ENCODE assay signal across 9 cellular contexts in genomic region chr5:113663879-113664278, GRCh38.
A peak's percentile ranks its signal among the peaks of the same experiment; 100 is the strongest.
DNase-seq lines count a peak whose midpoint lies in the region; FAIRE-seq and TF ChIP-seq lines count a peak whose summit lies in the region.
"Had no signal": no experiment of that assay in that cellular context is flagged by ENCODE, and none has a peak within 500 bp of the region (broad histone marks: within the 10 kb centered on the region; RNA-seq: fewer than 3 reads in every experiment).

No MANE protein-coding gene starts in this region.

- H3K4me1 ChIP-seq in A673 (ENCODE audit: insufficient read depth, low read length, poor library complexity, severe bottlenecking) (no peaks in the 10 kb centered on the region), neuronal stem cell (ENCODE audit: control insufficient read depth in 2 of 2, insufficient read depth in 1 of 2, low read depth in 1 of 2, low read length in 2 of 2) (no peaks in the 10 kb centered on the region), ascending aorta (no peaks in the 10 kb centered on the region)

- FAIRE-seq in frontal cortex (lab: Jason Lieb, UNC): no peak
- FAIRE-seq: colon had no signal

- H3K4ac ChIP-seq in neuronal stem cell (ENCODE audit: low read length): no peak overlapping the region

- no peak overlapping the region for H3K18ac ChIP-seq in neuronal stem cell (ENCODE audit: low read length)

- H4K91ac ChIP-seq in neuronal stem cell (ENCODE audit: low read depth, low read length, poor library complexity): no peak overlapping the region

- H3K27ac ChIP-seq in A673 (ENCODE audit: low read depth, low read length, poor library complexity, severe bottlenecking) (no peak overlapping the region), neuronal stem cell (replicated peaks; ENCODE audit: low read length) (no peak overlapping the region), ascending aorta (no peak overlapping the region)

- no peak overlapping the region for H2BK120ac ChIP-seq in neuronal stem cell (ENCODE audit: low read depth, low read length)

- no peak overlapping the region for H4K8ac ChIP-seq in neuronal stem cell (ENCODE audit: low read depth, low read length)

- H2AFZ ChIP-seq in neuronal stem cell (ENCODE audit: low read length): no peak overlapping the region

- H3K27me3 ChIP-seq in A673 (replicated peaks; ENCODE audit: insufficient read depth, low read depth, low read length, poor library complexity) (no peaks in the 10 kb centered on the region), neuronal stem cell (ENCODE audit: control insufficient read depth in 3 of 3, insufficient read depth in 3 of 3, low read depth in 1 of 3, low read length in 3 of 3) (no peaks in the 10 kb centered on the region), ascending aorta (no peaks in the 10 kb centered on the region)

- H3K14ac ChIP-seq in neuronal stem cell (ENCODE audit: low read length): no peak overlapping the region

- H2BK5ac ChIP-seq in neuronal stem cell (ENCODE audit: low read length): no peak overlapping the region

- H2BK15ac ChIP-seq in neuronal stem cell (ENCODE audit: low read length): no peak overlapping the region

- no peaks in the 10 kb centered on the region for H3K36me3 ChIP-seq in A673 (ENCODE audit: insufficient read depth, low read length, poor library complexity, severe bottlenecking)
- H3K36me3 ChIP-seq in neuronal stem cell (replicated peaks in 1 of 2; ENCODE audit: control insufficient read depth in 2 of 2, insufficient read depth in 2 of 2, low read length in 2 of 2): no peaks in the 10 kb centered on the region
- H3K36me3 ChIP-seq in ascending aorta: no peaks in the 10 kb centered on the region

- TF ChIP-seq CTCF in A673 (conservative IDR thresholded peaks at IDR 0.05; ENCODE audit: low read depth, low read length) (peak; percentile 72), GM12875 (IDR thresholded peaks at IDR 0.05; ENCODE audit: borderline replicate concordance, insufficient read depth, low read depth, low read length) (peak; percentile 57), ascending aorta (IDR thresholded peaks at IDR 0.05) (no peak)

- no TSS peak for BruUV-seq in A673 (replicated peaks; lab: Mats Ljungman, UMichigan)

- H2AK5ac ChIP-seq in neuronal stem cell (ENCODE audit: low read depth, low read length): no peak overlapping the region

- no peak overlapping the region for H3K4me2 ChIP-seq in neuronal stem cell (ENCODE audit: insufficient read depth, low read length, poor library complexity, severe bottlenecking)

- no peak overlapping the region for H2BK12ac ChIP-seq in neuronal stem cell (ENCODE audit: low read length)

- CTCF ChIA-PET in A673 (lab: Charles Lee): interaction anchor here (1.8 kb wide), 1 partner anchor 52 kb away, joined by 24 read pairs; no protein-coding TSS in a partner anchor

- WGBS in neuronal stem cell (ENCODE audit: extremely low coverage in 2 of 2, insufficient read length in 2 of 2, insufficient replicate concordance in 1 of 2), 2 donors: no CpG with 5 or more reads among the region's 4 CpGs

- intact Hi-C loops in A673 (cut with micrococcal nuclease; ENCODE audit: unreplicated experiment) (loop anchor here (1.0 kb wide), 1 partner anchor 52 kb away; no protein-coding TSS in a partner anchor), ascending aorta (cut with DNase I) (no loop called here)

- DNase-seq in A673 (ENCODE audit: low spot score) (peak; percentile 80), HuH-7 (ENCODE audit: low spot score) (peak; percentile 12), iPS-NIHi11 (ENCODE audit: low spot score) (peak; percentile 45), neuronal stem cell (ENCODE audit: low spot score) (no peak), ascending aorta (ENCODE audit: low spot score in 2 of 2) (no peak), frontal cortex (ENCODE audit: low spot score in 2 of 2) (no peak)
- peak; percentile 39 to 49 for DNase-seq in activated CD4-positive, alpha-beta T cell treated with anti-CD3 and anti-CD28 coated beads, Interleukin-2, amount 50 U/mL, for 48 hours

- H3K79me1 ChIP-seq in neuronal stem cell (ENCODE audit: low read depth, low read length): no peaks in the 10 kb centered on the region

- no peak overlapping the region for H3K9ac ChIP-seq in neuronal stem cell (ENCODE audit: low read depth, low read length, poor library complexity)

- POLR2A ChIA-PET in A673 (lab: Charles Lee; ENCODE audit: low non-redundant PET): no interaction called here

- H3K23ac ChIP-seq in neuronal stem cell (ENCODE audit: low read depth, low read length, poor library complexity): no peak overlapping the region

- H3K9me3 ChIP-seq in A673 (ENCODE audit: low read depth, low read length, poor library complexity, severe bottlenecking): no peaks in the 10 kb centered on the region
- no peaks in the 10 kb centered on the region for H3K9me3 ChIP-seq in neuronal stem cell (replicated peaks in 1 of 2; ENCODE audit: control insufficient read depth in 2 of 2, insufficient read depth in 1 of 2, low read depth in 1 of 2, low read length in 2 of 2)
- H3K9me3 ChIP-seq in ascending aorta: no peaks in the 10 kb centered on the region

- H3K4me3 ChIP-seq in A673 (ENCODE audit: low read depth, low read length, poor library complexity, severe bottlenecking): no peak overlapping the region
- H3K4me3 ChIP-seq in GM12875 (ENCODE audit: low read depth, low read length): no peak overlapping the region
- no peak overlapping the region for H3K4me3 ChIP-seq in neuronal stem cell (ENCODE audit: low read length in 2 of 2)
- H3K4me3 ChIP-seq in ascending aorta: no peak overlapping the region

Comparison
In these comparisons a context has a peak if more than half of its experiments do, and no peak if none do; other contexts are left out.
1. DNase-seq: peak in A673 (single experiment), HuH-7 (single experiment), activated CD4-positive, alpha-beta T cell treated with anti-CD3 and anti-CD28 coated beads, Interleukin-2, amount 50 U/mL, for 48 hours (2 of 2) and iPS-NIHi11 (single experiment); none in neuronal stem cell (single experiment), ascending aorta (0 of 2) and frontal cortex (0 of 2).
2. CTCF ChIP-seq: peak in A673 (single experiment) and GM12875 (single experiment); none in ascending aorta (0 of 3).